Comparison of ENCODE assay signal across 17 cellular contexts in genomic region chr18:77042583-77042982, GRCh38.
DNase-seq lines count a peak whose midpoint lies in the region; ATAC-seq and TF ChIP-seq lines count a peak whose summit lies in the region.
"Had no signal": no experiment of that assay in that cellular context is flagged by ENCODE, and none has a peak within 500 bp of the region (broad histone marks: within the 10 kb centered on the region; RNA-seq: fewer than 3 reads in every experiment).

No MANE protein-coding gene starts in this region.

- H2AFZ ChIP-seq in PC-9, result no peak overlapping the region

- H3K27me3 Mint-ChIP-seq in glutamatergic neuron (ENCODE audit: unreplicated experiment) (peaks cover 10% of the 10 kb centered on the region), Caco-2 (ENCODE audit: insufficient read depth, unreplicated experiment) (no peaks in the 10 kb centered on the region)
- H3K27me3 Mint-ChIP-seq: activated T-helper 17 cell treated with anti-CD3 and anti-CD28 coated beads, Interleukin-2, amount 50 U/mL, for 72 hours had no signal

- H3K4me3 ChIP-seq in gastrocnemius medialis (peak overlapping the region in 3 of 4 donors; percentile 5 to 19 (median 14)), Caco-2 (ENCODE audit: low read depth, low read length) (no peak overlapping the region), PC-9 (no peak overlapping the region)
- H3K4me3 ChIP-seq: colonic mucosa, gastroesophageal sphincter, ovary, tibial artery had no signal

- H3K27me3 ChIP-seq in gastrocnemius medialis, result no peaks in the 10 kb centered on the region
- no peaks in the 10 kb centered on the region for H3K27me3 ChIP-seq in Caco-2 (replicated peaks; ENCODE audit: control insufficient read depth, insufficient read depth, low read length)
- H3K27me3 ChIP-seq in PC-9 (ENCODE audit: insufficient read depth, low read depth), result no peaks in the 10 kb centered on the region
- H3K27me3 ChIP-seq: colonic mucosa, gastroesophageal sphincter, ovary, tibial artery had no signal

- H3K36me3 Mint-ChIP-seq in glutamatergic neuron (ENCODE audit: unreplicated experiment), result no peaks in the 10 kb centered on the region
- no peaks in the 10 kb centered on the region for H3K36me3 Mint-ChIP-seq in Caco-2 (ENCODE audit: insufficient read depth, unreplicated experiment)

- H3K79me2 ChIP-seq in PC-9 (ENCODE audit: low read depth), result peaks cover 17% of the 10 kb centered on the region

- no peak for TF ChIP-seq POLR2A in gastrocnemius medialis (IDR thresholded peaks at IDR 0.05)

- in situ Hi-C loops in gastrocnemius medialis (cut with MboI; ENCODE audit: low sequenced_read_pairs in 4 of 4), result no loop called here

- TF ChIP-seq CTCF in glutamatergic neuron (IDR thresholded peaks at IDR 0.05; ENCODE audit: partially characterized antibody, unreplicated experiment), result no peak
- no peak for TF ChIP-seq CTCF in gastrocnemius medialis (IDR thresholded peaks at IDR 0.05 in 4 of 5, conservative IDR thresholded peaks at IDR 0.05 in 1 of 5)
- no peak for TF ChIP-seq CTCF in Caco-2 (IDR thresholded peaks at IDR 0.05; ENCODE audit: insufficient read depth in 1 of 2, low read depth in 1 of 2, low read length in 1 of 2, severe bottlenecking in 1 of 2, unreplicated experiment in 1 of 2)
- no peak for TF ChIP-seq CTCF in PC-9 (conservative IDR thresholded peaks at IDR 0.05)

- H3K4me3 Mint-ChIP-seq in glutamatergic neuron (ENCODE audit: unreplicated experiment), result peak overlapping the region; percentile 80
- H3K4me3 Mint-ChIP-seq in Caco-2 (ENCODE audit: unreplicated experiment), result no peak overlapping the region
- H3K4me3 Mint-ChIP-seq: activated T-helper 17 cell treated with anti-CD3 and anti-CD28 coated beads, Interleukin-2, amount 50 U/mL, for 72 hours had no signal

- POLR2A ChIA-PET in Caco-2 (lab: Charles Lee) (no interaction called here), PC-9 (lab: Charles Lee; ENCODE audit: unreplicated experiment) (no interaction called here)

- no peaks in the 10 kb centered on the region; the same call in 1 of the 2 replicates for H3F3A ChIP-seq in PC-9 (ENCODE audit: insufficient read depth, low read depth)

- H3K36me3 ChIP-seq in gastrocnemius medialis (no peaks in the 10 kb centered on the region), Caco-2 (ENCODE audit: control insufficient read depth, insufficient read depth, low read length) (no peaks in the 10 kb centered on the region), PC-9 (ENCODE audit: low read depth) (no peaks in the 10 kb centered on the region)
- H3K36me3 ChIP-seq: colonic mucosa, ovary had no signal

- H3K4me1 ChIP-seq in gastrocnemius medialis (peaks cover 24 to 27% of the 10 kb centered on the region in 2 donors), Caco-2 (no peaks in the 10 kb centered on the region), PC-9 (replicated peaks; ENCODE audit: insufficient read depth) (no peaks in the 10 kb centered on the region)
- H3K4me1 ChIP-seq: colonic mucosa, gastroesophageal sphincter, tibial artery had no signal

- H3K27ac ChIP-seq in gastrocnemius medialis, result peak overlapping the region; percentile 68 to 82 (median 81)
- H3K27ac ChIP-seq in PC-9, result no peak overlapping the region
- H3K27ac ChIP-seq: colonic mucosa, gastroesophageal sphincter, ovary, tibial artery had no signal

- H3K9me3 ChIP-seq in gastrocnemius medialis, result no peaks in the 10 kb centered on the region
- no peaks in the 10 kb centered on the region for H3K9me3 ChIP-seq in Caco-2
- no peaks in the 10 kb centered on the region for H3K9me3 ChIP-seq in PC-9 (ENCODE audit: insufficient read depth, low read depth)
- H3K9me3 ChIP-seq: colonic mucosa, gastroesophageal sphincter, ovary, tibial artery had no signal

- peaks cover 13% of the 10 kb centered on the region for H4K20me1 ChIP-seq in PC-9 (ENCODE audit: insufficient read depth)

- CTCF ChIA-PET in Caco-2 (lab: Charles Lee), result no interaction called here
- CTCF ChIA-PET in PC-9 (lab: Charles Lee), result interaction anchor here (0.6 kb wide), 1 partner anchor 13 kb away, joined by 3 read pairs; no protein-coding TSS in a partner anchor

- intact Hi-C loops in gastrocnemius medialis (cut with DNase I; ENCODE audit: low total_unique reads), result loop anchor here (2.0 kb wide), 1 partner anchor 20 kb away; no protein-coding TSS in a partner anchor
- intact Hi-C loops in Caco-2 (cut with micrococcal nuclease; ENCODE audit: unreplicated experiment), result no loop called here
- intact Hi-C loops in PC-9 (cut with micrococcal nuclease; ENCODE audit: unreplicated experiment), result no loop called here

- H3K27ac Mint-ChIP-seq in glutamatergic neuron (ENCODE audit: unreplicated experiment), result peak overlapping the region; percentile 85
- H3K27ac Mint-ChIP-seq in Caco-2 (ENCODE audit: unreplicated experiment), result no peak overlapping the region
- H3K27ac Mint-ChIP-seq: activated T-helper 17 cell treated with anti-CD3 and anti-CD28 coated beads, Interleukin-2, amount 50 U/mL, for 72 hours had no signal

- H3K9me2 ChIP-seq in PC-9 (ENCODE audit: insufficient read depth), result no peaks in the 10 kb centered on the region

- H3K9me3 Mint-ChIP-seq in glutamatergic neuron (ENCODE audit: unreplicated experiment), result peaks cover 4% of the 10 kb centered on the region
- no peaks in the 10 kb centered on the region for H3K9me3 Mint-ChIP-seq in Caco-2 (ENCODE audit: unreplicated experiment)
- H3K9me3 Mint-ChIP-seq: activated T-helper 17 cell treated with anti-CD3 and anti-CD28 coated beads, Interleukin-2, amount 50 U/mL, for 72 hours had no signal

- H3K4me1 Mint-ChIP-seq in glutamatergic neuron (ENCODE audit: low read depth, unreplicated experiment) (peaks cover 67% of the 10 kb centered on the region), Caco-2 (ENCODE audit: low read depth, unreplicated experiment) (no peaks in the 10 kb centered on the region)

- no peak overlapping the region for H3K4me2 ChIP-seq in PC-9

- DNase-seq in amygdala (lab: John Stamatoyannopoulos, UW), result peak in 49 of 56 donors; percentile 24 to 89 (median 71)
- DNase-seq in glutamatergic neuron, result no peak
- peak; percentile 50 for DNase-seq in middle frontal gyrus (ENCODE audit: extremely low spot score, low spot score)
- DNase-seq in gastrocnemius medialis, result peak in 1 of 2 donors; percentile 80
- no peak for DNase-seq in GDM1 (lab: John Stamatoyannopoulos, UW)
- DNase-seq in Caco-2, result no peak
- no peak for DNase-seq in PC-9
- DNase-seq: activated CD4-positive, CD25-positive, alpha-beta regulatory T cell; activated CD8-positive, alpha-beta memory T cell treated with anti-CD3 and anti-CD28 coated beads for 24 hours; colonic mucosa; NCI-H2029 treated with DMSO at 0.1 percent for 48 hours; NCI-H526; ovary; tibial artery had no signal

- BruUV-seq in Caco-2 (replicated peaks; lab: Mats Ljungman, UMichigan), result no TSS peak
- BruUV-seq in PC-9 (replicated peaks; lab: Mats Ljungman, UMichigan), result no TSS peak

- ATAC-seq in gastrocnemius medialis (peak; percentile 86 to 94), GM18909 (IDR thresholded peaks at IDR 0.05; ENCODE audit: poor library complexity, unreplicated experiment) (no peak)
- ATAC-seq: activated T-helper 17 cell treated with anti-CD3 and anti-CD28 coated beads, Interleukin-2, amount 50 U/mL, for 72 hours; gastroesophageal sphincter had no signal

Comparison
In these comparisons a context has a peak if more than half of its experiments do, and no peak if none do; other contexts are left out.
1. DNase-seq: peak in amygdala (49 of 56) and middle frontal gyrus (single experiment); none in glutamatergic neuron (single experiment), GDM1 (single experiment), Caco-2 (0 of 2) and PC-9 (0 of 2).
2. H3K4me3 ChIP-seq: peak in gastrocnemius medialis (3 of 4); none in Caco-2 (single experiment) and PC-9 (single experiment).